ENCODE assay signal across 8 cellular contexts in genomic region chr11:66510990-66511339, GRCh38. TPM values are rescaled to one million over a fixed set of nuclear protein-coding genes. Genes with fewer than 3 reads are reported as not detected.
A peak's percentile ranks its signal among the peaks of the same experiment; 100 is the strongest.
DNase-seq lines count a peak whose midpoint lies in the region; ATAC-seq and TF ChIP-seq lines count a peak whose summit lies in the region.

No MANE protein-coding gene starts in this region.

- H3K9me3 ChIP-seq in ascending aorta: no peaks in the 10 kb centered on the region
- no peaks in the 10 kb centered on the region for H3K9me3 ChIP-seq in thymus (ENCODE audit: control insufficient read depth)

- CTCF ChIA-PET in activated CD4-positive, alpha-beta T cell treated with anti-CD3 and anti-CD28 coated beads, Interleukin-2, amount 10 ng/mL, durations not matched to agents 7 days and 5 days (lab: Charles Lee): interaction anchor here (0.9 to 1.3 kb wide), 3 partner anchors 9 to 167 kb away, joined by 3 to 4 read pairs (median 3); no protein-coding TSS in a partner anchor

- H3K27me3 Mint-ChIP-seq in activated CD4-positive, alpha-beta T cell treated with anti-CD3 and anti-CD28 coated beads, Interleukin-2, amount 10 ng/mL, durations not matched to agents 7 days and 5 days: no peaks in the 10 kb centered on the region

- POLR2A ChIA-PET in activated CD4-positive, alpha-beta T cell treated with anti-CD3 and anti-CD28 coated beads, Interleukin-2, amount 10 ng/mL, durations not matched to agents 7 days and 5 days (lab: Charles Lee): no interaction called here

- H3K27ac ChIP-seq in ascending aorta (no peak overlapping the region), thymus (ENCODE audit: low read depth) (no peak overlapping the region)

- TF ChIP-seq POLR2A in lower leg skin (IDR thresholded peaks at IDR 0.05): no peak

- H3K9me3 Mint-ChIP-seq in activated CD4-positive, alpha-beta T cell treated with anti-CD3 and anti-CD28 coated beads, Interleukin-2, amount 10 ng/mL, durations not matched to agents 7 days and 5 days: no peaks in the 10 kb centered on the region

- H3K27ac Mint-ChIP-seq in activated CD4-positive, alpha-beta T cell treated with anti-CD3 and anti-CD28 coated beads, Interleukin-2, amount 10 ng/mL, durations not matched to agents 7 days and 5 days: peak overlapping the region; percentile 66

- H3K36me3 ChIP-seq in ascending aorta (peaks cover 0 to 15% of the 10 kb centered on the region in 2 donors), thymus (ENCODE audit: control insufficient read depth, insufficient read depth) (peaks cover 12% of the 10 kb centered on the region)

- peaks cover 12% of the 10 kb centered on the region for H3K36me3 Mint-ChIP-seq in activated CD4-positive, alpha-beta T cell treated with anti-CD3 and anti-CD28 coated beads, Interleukin-2, amount 10 ng/mL, durations not matched to agents 7 days and 5 days (ENCODE audit: low read depth)

- 3 to 11% methylated on average over 5 of the region's 5 CpGs for WGBS in lower leg skin, 2 donors
- WGBS in thymus: 17% methylated on average over 5 of the region's 5 CpGs

- peak overlapping the region; percentile 67 to 87 for H3K4me3 ChIP-seq in ascending aorta
- peak overlapping the region; percentile 48 for H3K4me3 ChIP-seq in lower leg skin (ENCODE audit: low read depth, poor library complexity, severe bottlenecking)
- H3K4me3 ChIP-seq in thymus (ENCODE audit: low read length): peak overlapping the region; percentile 56

- H3K27me3 ChIP-seq in ascending aorta: no peaks in the 10 kb centered on the region
- H3K27me3 ChIP-seq in thymus (ENCODE audit: control insufficient read depth, insufficient read depth): no peaks in the 10 kb centered on the region

- ATAC-seq in GM18517 (IDR thresholded peaks at IDR 0.05; ENCODE audit: unreplicated experiment): no peak

- H3K4me1 Mint-ChIP-seq in activated CD4-positive, alpha-beta T cell treated with anti-CD3 and anti-CD28 coated beads, Interleukin-2, amount 10 ng/mL, durations not matched to agents 7 days and 5 days: peaks cover 18% of the 10 kb centered on the region

- peaks cover 0 to 12% of the 10 kb centered on the region in 2 donors for H3K4me1 ChIP-seq in ascending aorta
- peaks cover 5% of the 10 kb centered on the region for H3K4me1 ChIP-seq in thymus (ENCODE audit: control insufficient read depth, insufficient read depth, low read length)

- TF ChIP-seq CTCF in ascending aorta (IDR thresholded peaks at IDR 0.05) (no peak), lower leg skin (IDR thresholded peaks at IDR 0.05) (no peak)

- peak overlapping the region; percentile 86 for H3K4me3 Mint-ChIP-seq in activated CD4-positive, alpha-beta T cell treated with anti-CD3 and anti-CD28 coated beads, Interleukin-2, amount 10 ng/mL, durations not matched to agents 7 days and 5 days

- no peak for DNase-seq in activated CD4-positive, alpha-beta T cell treated with anti-CD3 and anti-CD28 coated beads, Interleukin-2, amount 10 ng/mL, durations not matched to agents 7 days and 5 days
- DNase-seq in activated CD4-positive, alpha-beta T cell treated with anti-CD3 and anti-CD28 coated beads for 1 hour: no peak
- DNase-seq in ascending aorta (ENCODE audit: low spot score in 2 of 2) (no peak), lower leg skin (ENCODE audit: low spot score in 2 of 2) (no peak), cortex of kidney (lab: John Stamatoyannopoulos, UW) (no peak), COLO668 (lab: John Stamatoyannopoulos, UW; ENCODE audit: unreplicated experiment) (no peak)

- intact Hi-C loops in ascending aorta (cut with DNase I): loop anchor here (1.0 kb wide), 1 partner anchor 31 kb away; the partner anchor contains the start of gene DPP3
- intact Hi-C loops in lower leg skin (cut with DNase I; ENCODE audit: low total_unique reads): no loop called here

RNA-seq across cellular contexts. Expression of gene BBS1, which starts 0.5 kb away (rescaled TPM):
- total RNA-seq in activated CD4-positive, alpha-beta T cell treated with anti-CD3 and anti-CD28 coated beads, Interleukin-2, amount 10 ng/mL, durations not matched to agents 7 days and 5 days: 10 to 100 TPM; 13.3 to 17.4 TPM
- total RNA-seq in ascending aorta (39.6 TPM), lower leg skin (10 to 100 TPM; 27.4 to 51.6 (median 37.1) TPM)
- polyA plus RNA-seq in thymus: 14.1 TPM

RNA-seq across cellular contexts. Expression of gene DPP3, which starts 30.7 kb away (rescaled TPM):
- 10 to 100 TPM; 78.4 to 82.3 TPM for total RNA-seq in activated CD4-positive, alpha-beta T cell treated with anti-CD3 and anti-CD28 coated beads, Interleukin-2, amount 10 ng/mL, durations not matched to agents 7 days and 5 days
- total RNA-seq in ascending aorta (14.8 TPM), lower leg skin (10 to 100 TPM; 15.5 to 48.5 (median 20.1) TPM)
- 23.2 TPM for polyA plus RNA-seq in thymus

RNA-seq across cellular contexts. Expression of gene ZDHHC24, which starts 34.9 kb away (rescaled TPM):
- 10 to 100 TPM; 16.8 to 16.9 TPM for total RNA-seq in activated CD4-positive, alpha-beta T cell treated with anti-CD3 and anti-CD28 coated beads, Interleukin-2, amount 10 ng/mL, durations not matched to agents 7 days and 5 days
- total RNA-seq in ascending aorta (18.0 TPM), lower leg skin (10 to 100 TPM in 3 of 4 donors, 1 to 10 TPM in 1; 9.9 to 18.0 (median 14.7) TPM)
- polyA plus RNA-seq in thymus: 11.3 TPM

RNA-seq across cellular contexts. Expression of gene ACTN3, which starts 35.7 kb away (rescaled TPM):
- under 1 TPM in 1 of 2 experiments, not detected in 1; 0.23 TPM for total RNA-seq in activated CD4-positive, alpha-beta T cell treated with anti-CD3 and anti-CD28 coated beads, Interleukin-2, amount 10 ng/mL, durations not matched to agents 7 days and 5 days
- total RNA-seq in ascending aorta: not detected
- total RNA-seq in lower leg skin: not detected
- polyA plus RNA-seq in thymus: 0.05 TPM

RNA-seq across cellular contexts. Expression of gene PELI3, which starts 44.3 kb away (rescaled TPM):
- 1 to 10 TPM; 6.7 to 7.2 TPM for total RNA-seq in activated CD4-positive, alpha-beta T cell treated with anti-CD3 and anti-CD28 coated beads, Interleukin-2, amount 10 ng/mL, durations not matched to agents 7 days and 5 days
- total RNA-seq in ascending aorta (13.2 TPM), lower leg skin (10 to 100 TPM; 14.3 to 22.0 (median 17.1) TPM)
- 2.4 TPM for polyA plus RNA-seq in thymus
